14 cellular contexts compared by ENCODE assay signal in the genomic region with DNA sequence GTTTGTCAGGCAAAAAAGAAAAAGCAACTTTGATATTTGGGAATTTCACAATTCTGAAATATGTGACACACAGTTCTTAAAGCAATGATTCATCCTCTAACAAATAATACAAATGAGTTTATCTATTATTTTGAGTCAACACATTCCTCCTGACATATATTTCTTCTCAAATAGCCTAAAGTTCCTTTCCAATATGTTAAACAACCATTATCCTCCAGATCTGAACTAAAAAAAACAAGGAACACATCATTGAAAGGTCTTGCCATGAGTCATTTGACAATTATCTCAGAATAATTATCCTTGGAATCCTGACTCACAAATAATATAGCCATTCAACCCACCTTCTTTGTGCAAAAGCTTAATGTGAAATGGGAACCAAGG.
DNase-seq lines count a peak whose midpoint lies in the region; TF ChIP-seq lines count a peak whose summit lies in the region.
"Had no signal": no experiment of that assay in that cellular context is flagged by ENCODE, and none has a peak within 500 bp of the region (broad histone marks: within the 10 kb centered on the region; RNA-seq: fewer than 3 reads in every experiment).

No MANE protein-coding gene starts in this region.

- no peaks in the 10 kb centered on the region for H3K27me3 Mint-ChIP-seq in MCF 10A (ENCODE audit: insufficient read depth, unreplicated experiment)
- H3K27me3 Mint-ChIP-seq: activated CD4-positive, alpha-beta T cell treated with anti-CD3 and anti-CD28 coated beads, Interleukin-2, amount 10 ng/mL, durations not matched to agents 24 days and 14 days had no signal

- no peaks in the 10 kb centered on the region for H3K4me1 ChIP-seq in breast epithelium
- peaks cover 0 to 16% of the 10 kb centered on the region in 2 experiments; a peak in 2 of 4 replicates for H3K4me1 ChIP-seq in SK-N-SH (ENCODE audit: control insufficient read depth in 1 of 2, insufficient read depth in 2 of 2, low read depth in 1 of 2, low read length in 1 of 2)
- H3K4me1 ChIP-seq in smooth muscle cell (ENCODE audit: low read depth): no peaks in the 10 kb centered on the region
- no peaks in the 10 kb centered on the region for H3K4me1 ChIP-seq in OCI-LY7 (ENCODE audit: insufficient read depth, low read length, poor library complexity, severe bottlenecking)
- H3K4me1 ChIP-seq in right atrium auricular region: no peaks in the 10 kb centered on the region
- H3K4me1 ChIP-seq: esophagus squamous epithelium, upper lobe of right lung had no signal

- TF ChIP-seq CTCF in MCF 10A (IDR thresholded peaks at IDR 0.05; ENCODE audit: unreplicated experiment) (no peak), breast epithelium (IDR thresholded peaks at IDR 0.05) (no peak), SK-N-SH (IDR thresholded peaks at IDR 0.05) (no peak), fibroblast of pulmonary artery (IDR thresholded peaks at IDR 0.05; ENCODE audit: low read length, missing control alignments) (no peak), smooth muscle cell (IDR thresholded peaks at IDR 0.05; ENCODE audit: borderline replicate concordance, insufficient read depth, poor library complexity, severe bottlenecking) (no peak), OCI-LY7 (conservative IDR thresholded peaks at IDR 0.05; ENCODE audit: low read length) (no peak), right atrium auricular region (IDR thresholded peaks at IDR 0.05) (no peak)

- H3K27me3 ChIP-seq in breast epithelium (no peaks in the 10 kb centered on the region), SK-N-SH (ENCODE audit: insufficient read depth) (no peaks in the 10 kb centered on the region), smooth muscle cell (ENCODE audit: low read depth) (no peaks in the 10 kb centered on the region), right atrium auricular region (no peaks in the 10 kb centered on the region)
- H3K27me3 ChIP-seq: cardiac muscle cell, esophagus squamous epithelium, upper lobe of right lung had no signal

- POLR2A ChIA-PET in MCF 10A (lab: Yijun Ruan, JAX): interaction anchor here (0.7 kb wide), 2 partner anchors 995 to 1198 kb away, joined by 3 to 5 read pairs; no protein-coding TSS in a partner anchor
- POLR2A ChIA-PET in SK-N-SH (lab: Yijun Ruan, JAX): no interaction called here
- POLR2A ChIA-PET in OCI-LY7 (lab: Charles Lee): no interaction called here

- H3K4me1 Mint-ChIP-seq in MCF 10A (ENCODE audit: insufficient read depth, unreplicated experiment): peaks cover 6% of the 10 kb centered on the region
- H3K4me1 Mint-ChIP-seq: activated CD4-positive, alpha-beta T cell treated with anti-CD3 and anti-CD28 coated beads, Interleukin-2, amount 10 ng/mL, durations not matched to agents 24 days and 14 days had no signal

- no peaks in the 10 kb centered on the region for H3K9me3 ChIP-seq in breast epithelium
- no peaks in the 10 kb centered on the region for H3K9me3 ChIP-seq in SK-N-SH
- no peaks in the 10 kb centered on the region for H3K9me3 ChIP-seq in smooth muscle cell (replicated peaks; ENCODE audit: low read depth)
- H3K9me3 ChIP-seq in OCI-LY7 (ENCODE audit: low read length): no peaks in the 10 kb centered on the region
- H3K9me3 ChIP-seq in right atrium auricular region: no peaks in the 10 kb centered on the region
- H3K9me3 ChIP-seq: esophagus squamous epithelium, upper lobe of right lung had no signal

- no peak for TF ChIP-seq RAD21 in SK-N-SH (IDR thresholded peaks at IDR 0.05; ENCODE audit: low read length)

- no peak overlapping the region for H3K4me3 Mint-ChIP-seq in MCF 10A (ENCODE audit: unreplicated experiment)
- H3K4me3 Mint-ChIP-seq: activated CD4-positive, alpha-beta T cell treated with anti-CD3 and anti-CD28 coated beads, Interleukin-2, amount 10 ng/mL, durations not matched to agents 24 days and 14 days; neural crest cell had no signal

- H3K27ac ChIP-seq in breast epithelium (no peak overlapping the region), SK-N-SH (ENCODE audit: low read depth in 2 of 2, low read length in 1 of 2) (peak overlapping the region in 1 of 2 experiments; percentile 83; a peak in 3 of 4 replicates), smooth muscle cell (ENCODE audit: low read depth) (peak overlapping the region; percentile 65), OCI-LY7 (ENCODE audit: low read depth, low read length, poor library complexity, severe bottlenecking) (no peak overlapping the region), right atrium auricular region (no peak overlapping the region)
- H3K27ac ChIP-seq: cardiac muscle cell, esophagus squamous epithelium, upper lobe of right lung had no signal

- H4K20me1 ChIP-seq in SK-N-SH (ENCODE audit: insufficient read depth) (no peaks in the 10 kb centered on the region), smooth muscle cell (ENCODE audit: low read depth) (no peaks in the 10 kb centered on the region), OCI-LY7 (ENCODE audit: insufficient read depth, low read length) (no peaks in the 10 kb centered on the region)

- H3F3A ChIP-seq in SK-N-SH (replicated peaks; ENCODE audit: insufficient read depth): peaks cover 28% of the 10 kb centered on the region
- H3F3A ChIP-seq in smooth muscle cell (ENCODE audit: low read depth): no peaks in the 10 kb centered on the region

- intact Hi-C loops in MCF 10A (cut with micrococcal nuclease) (no loop called here), breast epithelium (cut with DNase I; ENCODE audit: low total_unique reads) (no loop called here), OCI-LY7 (cut with micrococcal nuclease; ENCODE audit: unreplicated experiment) (no loop called here)

- no TSS peak for BruUV-seq in MCF 10A (replicated peaks; lab: Mats Ljungman, UMichigan)
- no TSS peak for BruUV-seq in OCI-LY7 (replicated peaks; lab: Mats Ljungman, UMichigan)

- H2AFZ ChIP-seq in SK-N-SH (ENCODE audit: low read depth) (no peak overlapping the region), smooth muscle cell (ENCODE audit: low read depth) (no peak overlapping the region), OCI-LY7 (ENCODE audit: low read length) (no peak overlapping the region)

- no peak overlapping the region for H3K27ac Mint-ChIP-seq in MCF 10A (ENCODE audit: low read depth, unreplicated experiment)
- H3K27ac Mint-ChIP-seq: activated CD4-positive, alpha-beta T cell treated with anti-CD3 and anti-CD28 coated beads, Interleukin-2, amount 10 ng/mL, durations not matched to agents 24 days and 14 days had no signal

- no peak overlapping the region; the same call in 1 of the 2 replicates for H3K9ac ChIP-seq in SK-N-SH
- H3K9ac ChIP-seq in smooth muscle cell (ENCODE audit: low read depth): no peak overlapping the region

- no peaks in the 10 kb centered on the region for H3K36me3 ChIP-seq in breast epithelium
- H3K36me3 ChIP-seq in SK-N-SH (replicated peaks in 1 of 2; ENCODE audit: control insufficient read depth in 1 of 2, insufficient read depth in 2 of 2, low read length in 1 of 2): no peaks in the 10 kb centered on the region
- H3K36me3 ChIP-seq in smooth muscle cell (ENCODE audit: low read depth): no peaks in the 10 kb centered on the region
- H3K36me3 ChIP-seq in OCI-LY7 (ENCODE audit: insufficient read depth, low read length): no peaks in the 10 kb centered on the region
- H3K36me3 ChIP-seq in right atrium auricular region: no peaks in the 10 kb centered on the region
- H3K36me3 ChIP-seq: cardiac muscle cell, esophagus squamous epithelium, upper lobe of right lung had no signal

- H3K36me3 Mint-ChIP-seq in MCF 10A (ENCODE audit: insufficient read depth, unreplicated experiment): no peaks in the 10 kb centered on the region

- H3K4me2 ChIP-seq in SK-N-SH (0 out of 2 replicates have a peak overlapping the region, but pooled peaks have one; percentile 3), smooth muscle cell (peak overlapping the region; percentile 19), OCI-LY7 (ENCODE audit: low read length) (no peak overlapping the region)

- H3K4me3 ChIP-seq in breast epithelium (no peak overlapping the region), SK-N-SH (ENCODE audit: low read depth in 2 of 2, low read length in 1 of 2) (no peak overlapping the region), fibroblast of pulmonary artery (replicated peaks; ENCODE audit: low read depth, low read length) (no peak overlapping the region), smooth muscle cell (no peak overlapping the region), OCI-LY7 (ENCODE audit: low read depth, low read length, poor library complexity, severe bottlenecking) (no peak overlapping the region), right atrium auricular region (no peak overlapping the region)
- H3K4me3 ChIP-seq: cardiac muscle cell, esophagus squamous epithelium, upper lobe of right lung had no signal

- CTCF ChIA-PET in MCF 10A (lab: Yijun Ruan, JAX) (interaction anchor here (0.5 kb wide), 1 partner anchor 17 kb away, joined by 4 read pairs; no protein-coding TSS in a partner anchor), SK-N-SH (lab: Yijun Ruan, JAX) (no interaction called here), OCI-LY7 (lab: Charles Lee; ENCODE audit: unreplicated experiment) (no interaction called here)

- H3K9me2 ChIP-seq in SK-N-SH: no peaks in the 10 kb centered on the region
- H3K9me2 ChIP-seq in OCI-LY7 (ENCODE audit: insufficient read depth, low read length): no peaks in the 10 kb centered on the region

- TF ChIP-seq EP300 in SK-N-SH (IDR thresholded peaks at IDR 0.05; ENCODE audit: borderline replicate concordance in 1 of 2, low read depth in 1 of 2, low read length in 1 of 2): peak; percentile 29 to 96; a peak in 3 of 4 replicates

- TF ChIP-seq POLR2A in breast epithelium (IDR thresholded peaks at IDR 0.05): no peak

- DNase-seq in MCF 10A (ENCODE audit: unreplicated experiment): peak; percentile 34
- DNase-seq in breast epithelium (ENCODE audit: low spot score in 2 of 2): no peak
- DNase-seq in SK-N-SH: no peak
- DNase-seq in fibroblast of pulmonary artery (ENCODE audit: low read depth): peak; percentile 67
- no peak for DNase-seq in smooth muscle cell (lab: John Stamatoyannopoulos, UW; ENCODE audit: unreplicated experiment)
- DNase-seq in OCI-LY7 (ENCODE audit: low spot score): no peak
- no peak for DNase-seq in right atrium auricular region (ENCODE audit: low spot score)
- no peak for DNase-seq in superior temporal gyrus (ENCODE audit: extremely low spot score)
- DNase-seq: activated CD4-positive, alpha-beta T cell treated with anti-CD3 and anti-CD28 coated beads, Interleukin-2, amount 10 ng/mL, durations not matched to agents 24 days and 14 days; esophagus squamous epithelium; KG1; upper lobe of right lung had no signal

- no peaks in the 10 kb centered on the region for H3K9me3 Mint-ChIP-seq in MCF 10A (ENCODE audit: unreplicated experiment)
- H3K9me3 Mint-ChIP-seq: activated CD4-positive, alpha-beta T cell treated with anti-CD3 and anti-CD28 coated beads, Interleukin-2, amount 10 ng/mL, durations not matched to agents 24 days and 14 days; neural crest cell had no signal

- H3K79me2 ChIP-seq in SK-N-SH (ENCODE audit: insufficient read depth) (no peaks in the 10 kb centered on the region), smooth muscle cell (ENCODE audit: low read depth) (no peaks in the 10 kb centered on the region), OCI-LY7 (ENCODE audit: insufficient read depth, low read depth, low read length) (no peaks in the 10 kb centered on the region)

Comparison
In these comparisons a context has a peak if more than half of its experiments do, and no peak if none do; other contexts are left out.
1. DNase-seq: peak in MCF 10A (single experiment) and fibroblast of pulmonary artery (single experiment); none in breast epithelium (0 of 2), SK-N-SH (single experiment), smooth muscle cell (single experiment), OCI-LY7 (single experiment), right atrium auricular region (single experiment) and superior temporal gyrus (single experiment).